ENCODE assay signal across 8 cellular contexts in the genomic region with DNA sequence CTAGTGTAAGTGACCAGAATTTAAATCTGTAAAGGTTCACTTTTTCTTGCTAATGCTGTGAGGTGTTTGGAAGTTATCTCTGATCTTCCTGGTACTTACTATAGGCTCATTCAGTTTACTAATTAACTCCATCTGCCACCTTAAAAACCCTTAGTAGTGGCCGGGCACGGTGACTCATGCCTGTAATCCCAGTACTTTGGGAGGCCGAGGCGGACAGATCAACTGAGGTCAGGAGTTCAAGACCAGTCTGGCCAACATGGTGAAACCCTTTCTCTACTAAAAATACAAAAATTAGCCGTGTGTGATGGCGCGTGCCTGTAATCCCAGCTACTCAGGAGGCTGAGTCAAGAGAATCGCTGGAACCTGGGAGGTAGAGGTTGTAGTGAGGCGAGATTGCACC. TPM values are rescaled to one million over a fixed set of nuclear protein-coding genes. Genes with fewer than 3 reads are reported as not detected.
A peak's percentile ranks its signal among the peaks of the same experiment; 100 is the strongest.
DNase-seq lines count a peak whose midpoint lies in the region; FAIRE-seq and TF ChIP-seq lines count a peak whose summit lies in the region.
"Not testable (repeated sequence)": the region's sequence is repeated elsewhere in the genome, so short reads cannot be mapped to it uniquely, and the experiment has no call there.

No MANE protein-coding gene starts in this region.

- H3K4me3 Mint-ChIP-seq in CD8-positive, alpha-beta memory T cell: peak overlapping the region in 2 of 7 donors; percentile 32 to 55
- not testable (repeated sequence) for H3K4me3 Mint-ChIP-seq in activated CD4-positive, alpha-beta memory T cell treated with anti-CD3 and anti-CD28 coated beads, Interleukin-2, amount 10 ng/mL, durations not matched to agents 7 days and 5 days; astrocyte (ENCODE audit: unreplicated experiment)

- peaks cover 58% of the 10 kb centered on the region for H3K4me1 ChIP-seq in CD8-positive, alpha-beta memory T cell (ENCODE audit: insufficient read depth, low read length)
- H3K4me1 ChIP-seq in astrocyte (ENCODE audit: insufficient read depth, low read length): peaks cover 24% of the 10 kb centered on the region
- H3K4me1 ChIP-seq in transverse colon: peaks cover 0 to 35% (median 9%) of the 10 kb centered on the region in 4 donors

- not testable (repeated sequence) for DNase-seq in CD8-positive, alpha-beta memory T cell; activated CD4-positive, alpha-beta memory T cell treated with anti-CD3 and anti-CD28 coated beads, Interleukin-2, amount 10 ng/mL, durations not matched to agents 7 days and 5 days
- peak; percentile 59 for DNase-seq in HT-29 (ENCODE audit: low spot score)
- peak; percentile 88 for DNase-seq in RPMI7951 (ENCODE audit: low read depth)
- peak; percentile 36 for DNase-seq in astrocyte (ENCODE audit: low read depth)
- DNase-seq in foreskin fibroblast: peak; percentile 73 to 85
- peak; percentile 51 for DNase-seq in mucosa of gallbladder (ENCODE audit: low spot score)
- DNase-seq in transverse colon: peak; percentile 61

- H3K27me3 ChIP-seq in CD8-positive, alpha-beta memory T cell (ENCODE audit: insufficient read depth, low read length, poor library complexity, severe bottlenecking); astrocyte (ENCODE audit: insufficient read depth, low read length); transverse colon: not testable (repeated sequence)

- not testable (repeated sequence) for H2AFZ ChIP-seq in astrocyte (ENCODE audit: low read depth, low read length)

- intact Hi-C loops in transverse colon (cut with DNase I; ENCODE audit: low total_unique reads): not testable (repeated sequence)

- H3K9me3 Mint-ChIP-seq in CD8-positive, alpha-beta memory T cell; activated CD4-positive, alpha-beta memory T cell treated with anti-CD3 and anti-CD28 coated beads, Interleukin-2, amount 10 ng/mL, durations not matched to agents 7 days and 5 days; astrocyte (ENCODE audit: unreplicated experiment): not testable (repeated sequence)

- FAIRE-seq in astrocyte (lab: Jason Lieb, UNC): not testable (repeated sequence)

- not testable (repeated sequence) for H4K20me1 ChIP-seq in astrocyte (ENCODE audit: insufficient read depth, low read length)

- not testable (repeated sequence) for H3K9ac ChIP-seq in astrocyte (ENCODE audit: low read length)

- not testable (repeated sequence) for H3K4me3 ChIP-seq in CD8-positive, alpha-beta memory T cell (ENCODE audit: low read length); astrocyte (ENCODE audit: insufficient read depth, low read depth, low read length); foreskin fibroblast (ENCODE audit: low read depth in 1 of 2, low read length in 2 of 2); transverse colon

- H3K36me3 Mint-ChIP-seq in CD8-positive, alpha-beta memory T cell: peaks cover 7 to 61% (median 12%) of the 10 kb centered on the region in 3 donors
- peaks cover 69% of the 10 kb centered on the region for H3K36me3 Mint-ChIP-seq in activated CD4-positive, alpha-beta memory T cell treated with anti-CD3 and anti-CD28 coated beads, Interleukin-2, amount 10 ng/mL, durations not matched to agents 7 days and 5 days (ENCODE audit: low read depth)
- not testable (repeated sequence) for H3K36me3 Mint-ChIP-seq in astrocyte (ENCODE audit: low read depth, unreplicated experiment)

- TF ChIP-seq EP300 in transverse colon (IDR thresholded peaks at IDR 0.05; ENCODE audit: low read depth): not testable (repeated sequence)

- TF ChIP-seq CTCF in astrocyte (IDR thresholded peaks at IDR 0.05; ENCODE audit: insufficient read depth, low read depth, low read length); foreskin fibroblast (IDR thresholded peaks at IDR 0.05; ENCODE audit: low read depth, low read length); transverse colon (IDR thresholded peaks at IDR 0.05): not testable (repeated sequence)

- H3K9me3 ChIP-seq in CD8-positive, alpha-beta memory T cell (ENCODE audit: low read length); astrocyte (ENCODE audit: insufficient read depth, low read depth, low read length); transverse colon: not testable (repeated sequence)

- not testable (repeated sequence) for H3K36me3 ChIP-seq in CD8-positive, alpha-beta memory T cell (ENCODE audit: insufficient read depth, low read length); astrocyte (ENCODE audit: insufficient read depth, low read length); transverse colon

- not testable (repeated sequence) for H3K4me2 ChIP-seq in astrocyte (ENCODE audit: low read length)

- 60 to 100% methylated on average over 1 to 9 of the region's 9 CpGs for WGBS in transverse colon (ENCODE audit: low coverage in 1 of 2), 2 donors

- POLR2A ChIA-PET in CD8-positive, alpha-beta memory T cell (lab: Charles Lee); activated CD4-positive, alpha-beta memory T cell treated with anti-CD3 and anti-CD28 coated beads, Interleukin-2, amount 10 ng/mL, durations not matched to agents 7 days and 5 days (lab: Charles Lee): not testable (repeated sequence)

- peaks cover 49 to 77% (median 66%) of the 10 kb centered on the region in 3 donors for H3K4me1 Mint-ChIP-seq in CD8-positive, alpha-beta memory T cell
- H3K4me1 Mint-ChIP-seq in activated CD4-positive, alpha-beta memory T cell treated with anti-CD3 and anti-CD28 coated beads, Interleukin-2, amount 10 ng/mL, durations not matched to agents 7 days and 5 days: peaks cover 75% of the 10 kb centered on the region
- peaks cover 17% of the 10 kb centered on the region for H3K4me1 Mint-ChIP-seq in astrocyte (ENCODE audit: low read depth, unreplicated experiment)

- TF ChIP-seq POLR2A in transverse colon (IDR thresholded peaks at IDR 0.05): not testable (repeated sequence)

- H3K79me2 ChIP-seq in astrocyte (ENCODE audit: insufficient read depth, low read length): not testable (repeated sequence)

- in situ Hi-C loops in transverse colon (cut with MboI; ENCODE audit: low pct_ligation_motif_present in 1 of 4, low pct_unique_long_range_greater_than_20kb in 1 of 4, low sequenced_read_pairs in 3 of 4): not testable (repeated sequence)

- H3K27ac Mint-ChIP-seq in CD8-positive, alpha-beta memory T cell: peak overlapping the region in 7 of 8 donors; percentile 62 to 100 (median 98)
- H3K27ac Mint-ChIP-seq in activated CD4-positive, alpha-beta memory T cell treated with anti-CD3 and anti-CD28 coated beads, Interleukin-2, amount 10 ng/mL, durations not matched to agents 7 days and 5 days: peak overlapping the region; percentile 3
- not testable (repeated sequence) for H3K27ac Mint-ChIP-seq in astrocyte (ENCODE audit: unreplicated experiment)

- CTCF ChIA-PET in CD8-positive, alpha-beta memory T cell (lab: Charles Lee); activated CD4-positive, alpha-beta memory T cell treated with anti-CD3 and anti-CD28 coated beads, Interleukin-2, amount 10 ng/mL, durations not matched to agents 7 days and 5 days (lab: Charles Lee): not testable (repeated sequence)

- H3K27me3 Mint-ChIP-seq in CD8-positive, alpha-beta memory T cell; activated CD4-positive, alpha-beta memory T cell treated with anti-CD3 and anti-CD28 coated beads, Interleukin-2, amount 10 ng/mL, durations not matched to agents 7 days and 5 days; astrocyte (ENCODE audit: low read depth, unreplicated experiment): not testable (repeated sequence)

- not testable (repeated sequence) for H3K27ac ChIP-seq in CD8-positive, alpha-beta memory T cell (ENCODE audit: low read depth, low read length); astrocyte (ENCODE audit: low read depth, low read length); transverse colon

RNA-seq across cellular contexts. Expression of a gene that starts 7.1 kb away (rescaled TPM):
- total RNA-seq in CD8-positive, alpha-beta memory T cell: 100 to 1,000 TPM in 1 of 2 experiments, 10 to 100 TPM in 1; 96.6 to 102 TPM
- 19.5 TPM for polyA plus RNA-seq in CD8-positive, alpha-beta memory T cell
- total RNA-seq in HT-29 (2014; rRNA removed; shearing (Covaris generic)): 0.41 and 0.94 TPM in 2 replicates
- total RNA-seq in RPMI7951 (2014; rRNA removed; shearing (Covaris generic)): 4.1 and 6.2 TPM in 2 replicates
- 100 to 1,000 TPM; 133 to 135 TPM for total RNA-seq in activated CD4-positive, alpha-beta memory T cell treated with anti-CD3 and anti-CD28 coated beads, Interleukin-2, amount 10 ng/mL, durations not matched to agents 7 days and 5 days
- total RNA-seq in astrocyte (0.82 and 1.2 TPM in 2 replicates), mucosa of gallbladder (4.1 TPM), transverse colon (1 to 10 TPM; 2.4 to 6.4 (median 2.9) TPM)

RNA-seq across cellular contexts. Expression of a gene that starts 12.4 kb away (rescaled TPM):
- total RNA-seq in CD8-positive, alpha-beta memory T cell: 100 to 1,000 TPM in 1 of 2 experiments, 10 to 100 TPM in 1; 94.8 to 103 TPM
- polyA plus RNA-seq in CD8-positive, alpha-beta memory T cell: 83.2 TPM
- total RNA-seq in HT-29 (2014; rRNA removed; shearing (Covaris generic)): 37.5 and 54.7 TPM in 2 replicates
- total RNA-seq in RPMI7951 (2014; rRNA removed; shearing (Covaris generic)): 163 and 195 TPM in 2 replicates
- total RNA-seq in activated CD4-positive, alpha-beta memory T cell treated with anti-CD3 and anti-CD28 coated beads, Interleukin-2, amount 10 ng/mL, durations not matched to agents 7 days and 5 days: 100 to 1,000 TPM; 130 to 133 TPM
- total RNA-seq in astrocyte (169 and 173 TPM in 2 replicates), mucosa of gallbladder (155 TPM), transverse colon (100 to 1,000 TPM in 2 of 4 donors, 10 to 100 TPM in 1, 1 to 10 TPM in 1; 2.8 to 104 (median 75.5) TPM)

Comparison
In these comparisons a context has a peak if more than half of its experiments do, and no peak if none do; other contexts are left out.
1. RNA of a gene that starts 7.1 kb away (total RNA-seq): 133 to 135 TPM in activated CD4-positive, alpha-beta memory T cell treated with anti-CD3 and anti-CD28 coated beads, Interleukin-2, amount 10 ng/mL, durations not matched to agents 7 days and 5 days and 96.6 to 102 TPM in CD8-positive, alpha-beta memory T cell; 4.1 to 6.2 TPM in RPMI7951, 4.1 TPM in mucosa of gallbladder (single experiment), 2.4 to 6.4 TPM in transverse colon, 0.82 to 1.2 TPM in astrocyte and 0.41 to 0.94 TPM in HT-29; every median in the first group is over 10 times any median in the second.